In genomic region chr7:35799846-35800717, GRCh38 we compare ENCODE assay signal across 8 cellular contexts. TPM values are rescaled to one million over a fixed set of nuclear protein-coding genes. Genes with fewer than 3 reads are reported as not detected.
DNase-seq lines count a peak whose midpoint lies in the region; ATAC-seq and TF ChIP-seq lines count a peak whose summit lies in the region.

No MANE protein-coding gene starts in this region.

- peaks cover 36% of the 10 kb centered on the region for H3K4me1 Mint-ChIP-seq in WTC11

- CTCF ChIA-PET in WTC11 (lab: Charles Lee), result interaction anchor here (0.6 to 4.1 kb wide), 13 partner anchors 9 to 204 kb away, joined by 3 to 32 read pairs (median 4); no protein-coding TSS in a partner anchor

- TF ChIP-seq CTCF in WTC11 (IDR thresholded peaks at IDR 0.05), result no peak

- H3K4me3 Mint-ChIP-seq in WTC11, result peak overlapping the region; percentile 90

- no peaks in the 10 kb centered on the region for H3K9me3 Mint-ChIP-seq in WTC11

- H3K27ac Mint-ChIP-seq in WTC11, result peak overlapping the region; percentile 98

- no peaks in the 10 kb centered on the region for H3K36me3 Mint-ChIP-seq in WTC11

- DNase-seq in AG20443 (ENCODE audit: low spot score), result peak; percentile 83
- DNase-seq in NCI-H2227 treated with DMSO at 0.1 percent for 48 hours (lab: John Stamatoyannopoulos, UW), result peak; percentile 93
- peak; percentile 92 for DNase-seq in WTC11 (ENCODE audit: low spot score)
- DNase-seq in cerebellar cortex (ENCODE audit: low spot score), result peak; percentile 90
- peak; percentile 92 for DNase-seq in kidney glomerular epithelial cell (lab: John Stamatoyannopoulos, UW)
- peak; percentile 47 to 59 for DNase-seq in stimulated activated CD4-positive, alpha-beta T cell treated with anti-CD3 and anti-CD28 coated beads, Interleukin-1b, Interleukin-23, amount 100 ng/mL, for 1 hour (ENCODE audit: low read depth in 2 of 2)

- no peaks in the 10 kb centered on the region for H3K27me3 Mint-ChIP-seq in WTC11 (ENCODE audit: low read depth)

- peak; percentile 42 for ATAC-seq in GM19035 (IDR thresholded peaks at IDR 0.05; ENCODE audit: unreplicated experiment)
- ATAC-seq in HG03196 (IDR thresholded peaks at IDR 0.05; ENCODE audit: unreplicated experiment), result peak; percentile 47
- ATAC-seq in WTC11, result peak; percentile 73

- POLR2A ChIA-PET in WTC11 (lab: Charles Lee), result interaction anchor here (0.6 to 2.7 kb wide), 12 partner anchors 9 to 765 kb away, joined by 3 to 16 read pairs (median 4); partner anchors contain the start of gene HERPUD2

TF ChIP-seq in WTC11, 78 proteins besides CTCF, POLR2A, EP300 and RAD21:
- TF ChIP-seq ZNF121 (CRISPR knock-in tag; IDR thresholded peaks at IDR 0.05) (peak; percentile 61; the same call in 1 of the 2 replicates), GABPB1 (CRISPR knock-in tag; IDR thresholded peaks at IDR 0.05) (peak; percentile 18; the same call in 1 of the 2 replicates), NFE2L1 (CRISPR knock-in tag; IDR thresholded peaks at IDR 0.05) (0 out of 2 replicates have a peak, but pooled peaks have one; percentile 7), TEAD4 (CRISPR knock-in tag; IDR thresholded peaks at IDR 0.05) (0 out of 2 replicates have a peak, but pooled peaks have one; percentile 26), FOXP4 (CRISPR knock-in tag; IDR thresholded peaks at IDR 0.05) (no peak), MLX (CRISPR knock-in tag; IDR thresholded peaks at IDR 0.05) (no peak)

RNA-seq across cellular contexts. Expression of gene SEPTIN7, which starts 0.8 kb away (rescaled TPM):
- total RNA-seq in WTC11 (2021), result 153 to 161 TPM (median 158 TPM) in 3 replicates

Comparison
In these comparisons a context has a peak if more than half of its experiments do, and no peak if none do; other contexts are left out.
1. Peak in every context shown above with its lines: DNase-seq and ATAC-seq.